ENCODE assay signal across 24 cellular contexts in genomic region chr4:106258145-106259045, GRCh38. TPM values are rescaled to one million over a fixed set of nuclear protein-coding genes. Genes with fewer than 3 reads are reported as not detected.
DNase-seq lines count a peak whose midpoint lies in the region; ATAC-seq and TF ChIP-seq lines count a peak whose summit lies in the region.
"Had no signal": no experiment of that assay in that cellular context is flagged by ENCODE, and none has a peak within 500 bp of the region (broad histone marks: within the 10 kb centered on the region; RNA-seq: fewer than 3 reads in every experiment).

No MANE protein-coding gene starts in this region.

- H3K9me3 ChIP-seq in T-helper 17 cell (ENCODE audit: control insufficient read depth, low read length, poor library complexity, severe bottlenecking), result no peaks in the 10 kb centered on the region
- H3K9me3 ChIP-seq: BE2C, gastrocnemius medialis had no signal

- no peak for ATAC-seq in T-helper 17 cell
- ATAC-seq in HG02973 (IDR thresholded peaks at IDR 0.05; ENCODE audit: unreplicated experiment), result no peak
- ATAC-seq: gastrocnemius medialis; Right ventricle myocardium inferior; stimulated activated naive CD8-positive, alpha-beta T cell treated with anti-CD3 and anti-CD28 coated beads, Interleukin-15, Interleukin-2, amounts not matched to agents 100 U/mL and 50 U/mL, for 24 hours had no signal

- no peak for TF ChIP-seq CTCF in fibroblast of mammary gland (conservative IDR thresholded peaks at IDR 0.05; ENCODE audit: control insufficient read depth, insufficient read depth, low read depth, low read length)

- H3K4me1 Mint-ChIP-seq in T-helper 17 cell, result peaks cover 4% of the 10 kb centered on the region
- H3K4me1 Mint-ChIP-seq: naive B cell had no signal

- peaks cover 4% of the 10 kb centered on the region for H3K36me3 Mint-ChIP-seq in T-helper 17 cell (ENCODE audit: low read depth)

- no peaks in the 10 kb centered on the region for H3K27me3 Mint-ChIP-seq in T-helper 17 cell
- H3K27me3 Mint-ChIP-seq: activated T-cell treated with anti-CD3 and anti-CD28 coated beads, Interleukin-2, amount 50 U/mL, for 24 hours; naive B cell had no signal

- H3K27ac Mint-ChIP-seq in T-helper 17 cell, result peak overlapping the region; percentile 19
- H3K27ac Mint-ChIP-seq: activated T-cell treated with anti-CD3 and anti-CD28 coated beads, Interleukin-2, amount 50 U/mL, for 24 hours; naive B cell had no signal

- peak; percentile 7 for DNase-seq in DMS53 treated with DMSO at 0.1 percent for 48 hours (lab: John Stamatoyannopoulos, UW; ENCODE audit: unreplicated experiment)
- DNase-seq in T-helper 17 cell, result no peak
- peak; percentile 11 for DNase-seq in fibroblast of mammary gland (ENCODE audit: low read depth)
- DNase-seq in renal cortical epithelial cell (ENCODE audit: low read depth), result peak; percentile 21
- no peak for DNase-seq in activated naive CD4-positive, alpha-beta T cell treated with anti-CD3 and anti-CD28 coated beads, Interleukin-2, amount 50 U/mL, for 16 hours
- DNase-seq in SKM-1 (lab: John Stamatoyannopoulos, UW; ENCODE audit: unreplicated experiment), result no peak
- DNase-seq in Ammon's horn (ENCODE audit: low spot score), result no peak
- DNase-seq: activated CD4-positive, alpha-beta T cell treated with anti-CD3 and anti-CD28 coated beads for 1 hour; activated T-cell treated with anti-CD3 and anti-CD28 coated beads, Interleukin-2, amount 50 U/mL, for 24 hours; amniotic stem cell; BE2C; caudate nucleus; gastrocnemius medialis; HCEC 1CT; hippocampal formation; mammary epithelial cell; naive B cell; NCI-H1105; NCI-H2081; occipital lobe; stimulated activated CD4-positive, alpha-beta T cell treated with anti-CD3 and anti-CD28 coated beads, Interleukin-4, amount 100 ng/mL, for 4 hours; stimulated activated naive CD8-positive, alpha-beta T cell treated with anti-CD3 and anti-CD28 coated beads, Interleukin-15, Interleukin-2, amounts not matched to agents 100 U/mL and 50 U/mL, for 24 hours had no signal

- no peak overlapping the region for H3K4me3 Mint-ChIP-seq in T-helper 17 cell
- H3K4me3 Mint-ChIP-seq: activated T-cell treated with anti-CD3 and anti-CD28 coated beads, Interleukin-2, amount 50 U/mL, for 24 hours; naive B cell had no signal

- no peak overlapping the region for H3K4me3 ChIP-seq in fibroblast of mammary gland (ENCODE audit: control insufficient read depth, low read depth, low read length)
- H3K4me3 ChIP-seq: gastrocnemius medialis had no signal

RNA-seq across cellular contexts. Expression of gene TBCK, which starts 57.6 kb away (rescaled TPM):
- total RNA-seq in T-helper 17 cell (10 to 100 TPM; 41.6 to 43.2 TPM), renal cortical epithelial cell (19.4 and 79.6 TPM in 2 replicates)

RNA-seq across cellular contexts. Expression of gene AIMP1, which starts 58.0 kb away (rescaled TPM):
- total RNA-seq in T-helper 17 cell (10 to 100 TPM; 41.2 to 51.6 TPM), renal cortical epithelial cell (36.2 and 41.8 TPM in 2 replicates)

Comparison
In these comparisons a context has a peak if more than half of its experiments do, and no peak if none do; other contexts are left out.
1. DNase-seq: peak in DMS53 treated with DMSO at 0.1 percent for 48 hours (single experiment), fibroblast of mammary gland (single experiment) and renal cortical epithelial cell (single experiment); none in T-helper 17 cell (0 of 3), activated naive CD4-positive, alpha-beta T cell treated with anti-CD3 and anti-CD28 coated beads, Interleukin-2, amount 50 U/mL, for 16 hours (single experiment), SKM-1 (single experiment) and Ammon's horn (single experiment).